In the genomic region with DNA sequence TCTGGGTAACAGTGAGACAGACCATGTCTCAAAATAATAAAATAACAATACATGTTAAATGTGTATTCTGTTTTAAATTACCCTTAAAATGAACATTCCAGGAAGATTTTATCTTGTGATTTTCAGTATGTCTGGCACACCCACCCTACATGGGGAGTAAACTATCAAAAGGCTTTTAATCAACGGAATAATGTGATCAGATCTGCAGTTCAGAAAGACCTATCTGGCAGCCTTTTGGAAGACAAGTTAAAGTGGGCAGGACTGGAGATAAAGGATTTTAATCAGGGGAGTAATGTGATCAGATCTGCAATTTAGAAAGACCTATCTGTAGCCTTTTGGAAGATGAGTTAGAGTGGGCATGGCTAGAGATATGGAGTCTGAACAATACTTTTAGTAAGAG, we compare ENCODE assay signal across 21 cellular contexts. TPM values are rescaled to one million over a fixed set of nuclear protein-coding genes. Genes with fewer than 3 reads are reported as not detected.
DNase-seq lines count a peak whose midpoint lies in the region; ATAC-seq and TF ChIP-seq lines count a peak whose summit lies in the region.
"Had no signal": no experiment of that assay in that cellular context is flagged by ENCODE, and none has a peak within 500 bp of the region (broad histone marks: within the 10 kb centered on the region; RNA-seq: fewer than 3 reads in every experiment).

No MANE protein-coding gene starts in this region.

- no peaks in the 10 kb centered on the region for H3K9me3 Mint-ChIP-seq in stimulated activated effector memory CD8-positive, alpha-beta T cell treated with anti-CD3 and anti-CD28 coated beads, Interleukin-12 subunit alpha, Interleukin-12 subunit beta, amount 100 ng/mL, for 72 hours
- H3K9me3 Mint-ChIP-seq: CD8-positive, alpha-beta T cell; HFFc6 had no signal

- peaks cover 44% of the 10 kb centered on the region for H3K36me3 Mint-ChIP-seq in stimulated activated effector memory CD8-positive, alpha-beta T cell treated with anti-CD3 and anti-CD28 coated beads, Interleukin-12 subunit alpha, Interleukin-12 subunit beta, amount 100 ng/mL, for 72 hours

- ATAC-seq in SK-N-SH treated with all-trans-retinoic acid at 6 μM for 48 hours: no peak
- ATAC-seq in stimulated activated effector memory CD8-positive, alpha-beta T cell treated with anti-CD3 and anti-CD28 coated beads, Interleukin-12 subunit alpha, Interleukin-12 subunit beta, amount 100 ng/mL, for 72 hours: no peak
- ATAC-seq in HG03280 (IDR thresholded peaks at IDR 0.05; ENCODE audit: unreplicated experiment): no peak
- ATAC-seq in esophagus mucosa: no peak
- ATAC-seq in HG03139 (IDR thresholded peaks at IDR 0.05; ENCODE audit: unreplicated experiment): no peak
- ATAC-seq: CD8-positive, alpha-beta T cell; HCT116 had no signal

- intact Hi-C loops in dorsolateral prefrontal cortex (cut with DNase I): no loop called here

- no peaks in the 10 kb centered on the region for H3K27me3 ChIP-seq in dorsolateral prefrontal cortex
- H3K27me3 ChIP-seq: BLaER1 had no signal

- DNase-seq in caudate nucleus (lab: John Stamatoyannopoulos, UW) (no peak), dorsolateral prefrontal cortex (no peak), NCI-H1417 (lab: John Stamatoyannopoulos, UW) (no peak)
- DNase-seq in stimulated activated effector memory CD8-positive, alpha-beta T cell treated with anti-CD3 and anti-CD28 coated beads, Interleukin-12 subunit alpha, Interleukin-12 subunit beta, amount 100 ng/mL, for 72 hours (ENCODE audit: low spot score in 2 of 2): no peak
- DNase-seq: 8988T; Calu3; CD8-positive, alpha-beta T cell; DMS79 treated with DMSO at 0.1 percent for 48 hours; GF-D8; GOT3; H7; HFFc6; IMR-90 had no signal

- TF ChIP-seq CTCF in dorsolateral prefrontal cortex (IDR thresholded peaks at IDR 0.05 in 54 of 56, conservative IDR thresholded peaks at IDR 0.05 in 2 of 56; ENCODE audit: low read depth in 1 of 56, partially characterized antibody in 56 of 56): no peak

- H3K4me3 ChIP-seq in dorsolateral prefrontal cortex: no peak overlapping the region
- H3K4me3 ChIP-seq: BLaER1 had no signal

- no peak overlapping the region for H3K4me3 Mint-ChIP-seq in stimulated activated effector memory CD8-positive, alpha-beta T cell treated with anti-CD3 and anti-CD28 coated beads, Interleukin-12 subunit alpha, Interleukin-12 subunit beta, amount 100 ng/mL, for 72 hours
- H3K4me3 Mint-ChIP-seq: CD14-positive monocyte; CD8-positive, alpha-beta T cell; HFFc6 had no signal

- H3K27ac ChIP-seq in caudate nucleus (ENCODE audit: low read depth, low read length) (peak overlapping the region; percentile 79), dorsolateral prefrontal cortex (peak overlapping the region; percentile 31 to 100 (median 96))
- H3K27ac ChIP-seq: BLaER1 had no signal

- peak overlapping the region; percentile 6 for H3K27ac Mint-ChIP-seq in stimulated activated effector memory CD8-positive, alpha-beta T cell treated with anti-CD3 and anti-CD28 coated beads, Interleukin-12 subunit alpha, Interleukin-12 subunit beta, amount 100 ng/mL, for 72 hours
- H3K27ac Mint-ChIP-seq: CD8-positive, alpha-beta T cell; HFFc6 had no signal

- H3K4me1 Mint-ChIP-seq in stimulated activated effector memory CD8-positive, alpha-beta T cell treated with anti-CD3 and anti-CD28 coated beads, Interleukin-12 subunit alpha, Interleukin-12 subunit beta, amount 100 ng/mL, for 72 hours: peaks cover 5% of the 10 kb centered on the region

TF ChIP-seq in SK-N-SH treated with all-trans-retinoic acid at 6 μM for 48 hours, 23 proteins besides CTCF, POLR2A, EP300 and RAD21 (continues in another document):
- no peak for TF ChIP-seq PPARA (CRISPR knock-in tag; IDR thresholded peaks at IDR 0.05; ENCODE audit: borderline replicate concordance)
- no peak for TF ChIP-seq TOX (CRISPR knock-in tag; IDR thresholded peaks at IDR 0.05; ENCODE audit: borderline replicate concordance)
- TF ChIP-seq, protein P1, sequence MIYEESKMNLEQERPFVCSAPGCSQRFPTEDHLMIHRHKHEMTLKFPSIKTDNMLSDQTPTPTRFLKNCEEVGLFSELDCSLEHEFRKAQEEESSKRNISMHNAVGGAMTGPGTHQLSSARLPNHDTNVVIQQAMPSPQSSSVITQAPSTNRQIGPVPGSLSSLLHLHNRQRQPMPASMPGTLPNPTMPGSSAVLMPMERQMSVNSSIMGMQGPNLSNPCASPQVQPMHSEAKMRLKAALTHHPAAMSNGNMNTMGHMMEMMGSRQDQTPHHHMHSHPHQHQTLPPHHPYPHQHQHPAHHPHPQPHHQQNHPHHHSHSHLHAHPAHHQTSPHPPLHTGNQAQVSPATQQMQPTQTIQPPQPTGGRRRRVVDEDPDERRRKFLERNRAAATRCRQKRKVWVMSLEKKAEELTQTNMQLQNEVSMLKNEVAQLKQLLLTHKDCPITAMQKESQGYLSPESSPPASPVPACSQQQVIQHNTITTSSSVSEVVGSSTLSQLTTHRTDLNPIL (CRISPR knock-in tag; IDR thresholded peaks at IDR 0.05; ENCODE audit: low read depth): no peak
- TF ChIP-seq BACH2 (CRISPR knock-in tag; IDR thresholded peaks at IDR 0.05; ENCODE audit: borderline replicate concordance): no peak
- TF ChIP-seq, protein P2, sequence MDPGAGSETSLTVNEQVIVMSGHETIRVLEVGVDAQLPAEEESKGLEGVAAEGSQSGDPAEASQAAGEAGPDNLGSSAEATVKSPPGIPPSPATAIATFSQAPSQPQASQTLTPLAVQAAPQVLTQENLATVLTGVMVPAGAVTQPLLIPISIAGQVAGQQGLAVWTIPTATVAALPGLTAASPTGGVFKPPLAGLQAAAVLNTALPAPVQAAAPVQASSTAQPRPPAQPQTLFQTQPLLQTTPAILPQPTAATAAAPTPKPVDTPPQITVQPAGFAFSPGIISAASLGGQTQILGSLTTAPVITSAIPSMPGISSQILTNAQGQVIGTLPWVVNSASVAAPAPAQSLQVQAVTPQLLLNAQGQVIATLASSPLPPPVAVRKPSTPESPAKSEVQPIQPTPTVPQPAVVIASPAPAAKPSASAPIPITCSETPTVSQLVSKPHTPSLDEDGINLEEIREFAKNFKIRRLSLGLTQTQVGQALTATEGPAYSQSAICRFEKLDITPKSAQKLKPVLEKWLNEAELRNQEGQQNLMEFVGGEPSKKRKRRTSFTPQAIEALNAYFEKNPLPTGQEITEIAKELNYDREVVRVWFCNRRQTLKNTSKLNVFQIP (CRISPR knock-in tag; IDR thresholded peaks at IDR 0.05; ENCODE audit: borderline replicate concordance, low read depth): no peak
- no peak for TF ChIP-seq ZFP30 (CRISPR knock-in tag; IDR thresholded peaks at IDR 0.05)
- TF ChIP-seq, protein P3, sequence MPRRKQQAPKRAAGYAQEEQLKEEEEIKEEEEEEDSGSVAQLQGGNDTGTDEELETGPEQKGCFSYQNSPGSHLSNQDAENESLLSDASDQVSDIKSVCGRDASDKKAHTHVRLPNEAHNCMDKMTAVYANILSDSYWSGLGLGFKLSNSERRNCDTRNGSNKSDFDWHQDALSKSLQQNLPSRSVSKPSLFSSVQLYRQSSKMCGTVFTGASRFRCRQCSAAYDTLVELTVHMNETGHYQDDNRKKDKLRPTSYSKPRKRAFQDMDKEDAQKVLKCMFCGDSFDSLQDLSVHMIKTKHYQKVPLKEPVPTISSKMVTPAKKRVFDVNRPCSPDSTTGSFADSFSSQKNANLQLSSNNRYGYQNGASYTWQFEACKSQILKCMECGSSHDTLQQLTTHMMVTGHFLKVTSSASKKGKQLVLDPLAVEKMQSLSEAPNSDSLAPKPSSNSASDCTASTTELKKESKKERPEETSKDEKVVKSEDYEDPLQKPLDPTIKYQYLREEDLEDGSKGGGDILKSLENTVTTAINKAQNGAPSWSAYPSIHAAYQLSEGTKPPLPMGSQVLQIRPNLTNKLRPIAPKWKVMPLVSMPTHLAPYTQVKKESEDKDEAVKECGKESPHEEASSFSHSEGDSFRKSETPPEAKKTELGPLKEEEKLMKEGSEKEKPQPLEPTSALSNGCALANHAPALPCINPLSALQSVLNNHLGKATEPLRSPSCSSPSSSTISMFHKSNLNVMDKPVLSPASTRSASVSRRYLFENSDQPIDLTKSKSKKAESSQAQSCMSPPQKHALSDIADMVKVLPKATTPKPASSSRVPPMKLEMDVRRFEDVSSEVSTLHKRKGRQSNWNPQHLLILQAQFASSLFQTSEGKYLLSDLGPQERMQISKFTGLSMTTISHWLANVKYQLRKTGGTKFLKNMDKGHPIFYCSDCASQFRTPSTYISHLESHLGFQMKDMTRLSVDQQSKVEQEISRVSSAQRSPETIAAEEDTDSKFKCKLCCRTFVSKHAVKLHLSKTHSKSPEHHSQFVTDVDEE (CRISPR knock-in tag; IDR thresholded peaks at IDR 0.05): peak; percentile 51; the same call in 1 of the 2 replicates
- no peak for TF ChIP-seq ZNF565 (CRISPR knock-in tag; conservative IDR thresholded peaks at IDR 0.05; ENCODE audit: low read depth)
- TF ChIP-seq, protein P4, sequence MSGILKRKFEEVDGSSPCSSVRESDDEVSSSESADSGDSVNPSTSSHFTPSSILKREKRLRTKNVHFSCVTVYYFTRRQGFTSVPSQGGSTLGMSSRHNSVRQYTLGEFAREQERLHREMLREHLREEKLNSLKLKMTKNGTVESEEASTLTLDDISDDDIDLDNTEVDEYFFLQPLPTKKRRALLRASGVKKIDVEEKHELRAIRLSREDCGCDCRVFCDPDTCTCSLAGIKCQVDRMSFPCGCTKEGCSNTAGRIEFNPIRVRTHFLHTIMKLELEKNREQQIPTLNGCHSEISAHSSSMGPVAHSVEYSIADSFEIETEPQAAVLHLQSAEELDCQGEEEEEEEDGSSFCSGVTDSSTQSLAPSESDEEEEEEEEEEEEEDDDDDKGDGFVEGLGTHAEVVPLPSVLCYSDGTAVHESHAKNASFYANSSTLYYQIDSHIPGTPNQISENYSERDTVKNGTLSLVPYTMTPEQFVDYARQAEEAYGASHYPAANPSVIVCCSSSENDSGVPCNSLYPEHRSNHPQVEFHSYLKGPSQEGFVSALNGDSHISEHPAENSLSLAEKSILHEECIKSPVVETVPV (CRISPR knock-in tag; IDR thresholded peaks at IDR 0.05): no peak
- no peak for TF ChIP-seq GLIS3 (CRISPR knock-in tag; IDR thresholded peaks at IDR 0.05)
- TF ChIP-seq ISL1 (CRISPR knock-in tag; IDR thresholded peaks at IDR 0.05): peak; percentile 49; the same call in 1 of the 2 replicates
- TF ChIP-seq ESRRG (CRISPR knock-in tag; IDR thresholded peaks at IDR 0.05): no peak
- TF ChIP-seq ZNF8 (CRISPR knock-in tag; IDR thresholded peaks at IDR 0.05): no peak
- no peak for TF ChIP-seq OSR1 (CRISPR knock-in tag; IDR thresholded peaks at IDR 0.05)
- no peak for TF ChIP-seq ZNF70 (CRISPR knock-in tag; IDR thresholded peaks at IDR 0.05)

RNA-seq across cellular contexts. Expression of a gene that starts 10.1 kb away (rescaled TPM):
- 10 to 100 TPM; 24.8 to 43.7 (median 34.9) TPM for total RNA-seq in dorsolateral prefrontal cortex
- total RNA-seq in esophagus mucosa: 46.0 TPM

RNA-seq across cellular contexts. Expression of a gene that starts 10.2 kb away (rescaled TPM):
- 100 to 1,000 TPM in 19 of 120 experiments, 10 to 100 TPM in 101; 48.6 to 133 (median 84.0) TPM for total RNA-seq in dorsolateral prefrontal cortex
- 22.0 TPM for total RNA-seq in esophagus mucosa

RNA-seq across cellular contexts. Expression of a gene that starts 11.7 kb away (rescaled TPM):
- total RNA-seq in dorsolateral prefrontal cortex: 100 to 1,000 TPM in 29 of 120 experiments, 10 to 100 TPM in 91; 27.1 to 291 (median 70.1) TPM
- total RNA-seq in esophagus mucosa: 172 TPM

RNA-seq across cellular contexts. Expression of a gene that starts 20.7 kb away (rescaled TPM):
- total RNA-seq in dorsolateral prefrontal cortex (1 to 10 TPM in 73 of 120 experiments, under 1 TPM in 34, not detected in 13; 0.32 to 6.8 (median 1.5) TPM), esophagus mucosa (76.2 TPM)

RNA-seq across cellular contexts. Expression of a gene that starts 41.9 kb away (rescaled TPM):
- total RNA-seq in dorsolateral prefrontal cortex: 1 to 10 TPM in 57 of 120 experiments, under 1 TPM in 47, not detected in 16; 0.23 to 3.6 (median 1.1) TPM
- total RNA-seq in esophagus mucosa: 0.48 TPM
- total RNA-seq: A673; CD8-positive, alpha-beta T cell; H7; HFFc6; IMR-90 had no signal
